Comparison of ENCODE assay signal across 21 cellular contexts in the genomic region with DNA sequence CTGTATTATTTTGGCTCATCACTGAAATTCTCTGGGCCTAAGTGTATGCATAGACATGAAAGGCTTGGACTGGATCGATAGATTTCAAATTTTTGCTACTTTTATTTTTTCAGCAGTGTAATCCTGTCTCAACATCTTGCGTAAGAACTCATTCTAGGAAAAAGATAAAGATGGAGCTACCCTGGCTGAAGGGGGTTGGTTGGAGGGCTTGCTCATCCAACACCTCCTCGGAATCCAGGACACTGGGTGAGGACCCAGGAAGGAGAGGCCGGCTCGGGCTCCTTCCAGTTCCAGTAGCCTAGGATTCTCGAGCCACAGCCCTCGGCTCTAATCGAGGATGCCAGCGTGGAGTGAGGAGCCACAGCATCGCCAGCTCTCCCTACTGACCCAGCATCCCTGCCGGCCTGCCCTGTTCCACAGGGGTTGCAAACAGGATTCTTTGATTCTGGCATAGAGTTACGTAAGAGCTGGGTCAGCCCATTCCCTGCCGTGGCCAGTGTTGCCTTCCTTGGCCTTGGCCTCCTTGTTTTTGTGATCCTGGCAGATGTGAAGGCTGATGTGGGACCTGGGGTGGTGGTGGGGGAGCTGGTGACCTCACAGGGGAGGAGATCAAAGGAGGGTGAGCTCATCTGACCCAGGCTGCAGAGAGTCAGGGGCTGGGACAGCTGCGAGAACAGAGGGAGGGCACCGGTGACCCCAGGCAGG.
A peak's percentile ranks its signal among the peaks of the same experiment; 100 is the strongest.
DNase-seq lines count a peak whose midpoint lies in the region; ATAC-seq and TF ChIP-seq lines count a peak whose summit lies in the region.
"Had no signal": no experiment of that assay in that cellular context is flagged by ENCODE, and none has a peak within 500 bp of the region (broad histone marks: within the 10 kb centered on the region; RNA-seq: fewer than 3 reads in every experiment).

No MANE protein-coding gene starts in this region.

- H3K4me1 ChIP-seq in uterus (peaks cover 0 to 4% of the 10 kb centered on the region in 2 donors), BE2C (peaks cover 13% of the 10 kb centered on the region)

- no peak for TF ChIP-seq POLR2A in uterus (IDR thresholded peaks at IDR 0.05)

- H3K27me3 ChIP-seq in uterus (no peaks in the 10 kb centered on the region), BE2C (no peaks in the 10 kb centered on the region)
- H3K27me3 ChIP-seq: Peyer's patch had no signal

- H3K9me3 Mint-ChIP-seq in chondrocyte (ENCODE audit: low read depth) (no peaks in the 10 kb centered on the region), nephron progenitor cell (no peaks in the 10 kb centered on the region)
- H3K9me3 Mint-ChIP-seq: HFFc6 had no signal

- H3K36me3 ChIP-seq in uterus (no peaks in the 10 kb centered on the region), BE2C (no peaks in the 10 kb centered on the region)
- H3K36me3 ChIP-seq: Peyer's patch had no signal

- ATAC-seq in Right ventricle myocardium inferior (peak; percentile 42), GM21723 (IDR thresholded peaks at IDR 0.05; ENCODE audit: unreplicated experiment) (no peak)

- H3K4me3 Mint-ChIP-seq in chondrocyte (ENCODE audit: unreplicated experiment): no peak overlapping the region
- peak overlapping the region; percentile 50 for H3K4me3 Mint-ChIP-seq in nephron progenitor cell
- H3K4me3 Mint-ChIP-seq: CD14-positive monocyte, HFFc6 had no signal

- peak overlapping the region; percentile 22 to 77 for H3K27ac ChIP-seq in uterus
- H3K27ac ChIP-seq: 22Rv1, Peyer's patch had no signal

- intact Hi-C loops in Right ventricle myocardium inferior (cut with DNase I) (loop anchor here (2.0 kb wide), 1 partner anchor 53 kb away; no protein-coding TSS in a partner anchor), cardiac septum (cut with DNase I) (no loop called here), uterus (cut with DNase I; ENCODE audit: low total_unique reads) (no loop called here)

- H3K27ac Mint-ChIP-seq in chondrocyte (ENCODE audit: unreplicated experiment) (no peak overlapping the region), nephron progenitor cell (no peak overlapping the region)
- H3K27ac Mint-ChIP-seq: CD14-positive monocyte, HFFc6 had no signal

- H3K27me3 Mint-ChIP-seq in chondrocyte (ENCODE audit: low read depth) (peaks cover 28% of the 10 kb centered on the region), nephron progenitor cell (ENCODE audit: low read depth, poor library complexity) (peaks cover 8% of the 10 kb centered on the region)

- H3K36me3 Mint-ChIP-seq in chondrocyte (ENCODE audit: low read depth) (no peaks in the 10 kb centered on the region), nephron progenitor cell (ENCODE audit: low read depth) (no peaks in the 10 kb centered on the region)
- H3K36me3 Mint-ChIP-seq: CD14-positive monocyte had no signal

- no peak overlapping the region for H3K4me3 ChIP-seq in uterus
- no peak overlapping the region for H3K4me3 ChIP-seq in BE2C (ENCODE audit: low read depth, low read length)
- H3K4me3 ChIP-seq: Peyer's patch had no signal

- H3K4me1 Mint-ChIP-seq in chondrocyte (ENCODE audit: low read depth): no peaks in the 10 kb centered on the region
- H3K4me1 Mint-ChIP-seq in nephron progenitor cell: peaks cover 67% of the 10 kb centered on the region
- H3K4me1 Mint-ChIP-seq: CD14-positive monocyte had no signal

- DNase-seq in Right ventricle myocardium inferior (ENCODE audit: missing footprints) (peak; percentile 60), cardiac septum (ENCODE audit: low spot score) (no peak), chondrocyte (ENCODE audit: low spot score) (peak; percentile 86), nephron progenitor cell (no peak), uterus (no peak), NCI-H1092 (lab: John Stamatoyannopoulos, UW) (no peak), BE2C (no peak)
- DNase-seq: AML-193; DND-41; H7; HFFc6; KBM-7; MV-4-11; NCI-H1436 treated with DMSO at 0.1 percent for 48 hours; NCI-H2029 treated with DMSO at 0.1 percent for 48 hours; NCI-H2171 treated with DMSO at 0.1 percent for 48 hours; NK-92 treated with Interleukin-12 subunit alpha and Interleukin-12 subunit beta, amount 100 ng/mL, for 24 hours; Peyer's patch had no signal

- H3K9me3 ChIP-seq in uterus: no peaks in the 10 kb centered on the region
- H3K9me3 ChIP-seq in BE2C: no peaks in the 10 kb centered on the region
- H3K9me3 ChIP-seq: Peyer's patch had no signal

- no peak for TF ChIP-seq CTCF in chondrocyte (IDR thresholded peaks at IDR 0.05)
- TF ChIP-seq CTCF in nephron progenitor cell (IDR thresholded peaks at IDR 0.05): no peak
- TF ChIP-seq CTCF in uterus (IDR thresholded peaks at IDR 0.05): no peak
- no peak for TF ChIP-seq CTCF in BE2C (IDR thresholded peaks at IDR 0.05; ENCODE audit: low read depth, low read length)

Comparison
In these comparisons a context has a peak if more than half of its experiments do, and no peak if none do; other contexts are left out.
1. DNase-seq: peak in Right ventricle myocardium inferior (single experiment) and chondrocyte (single experiment); none in cardiac septum (single experiment), nephron progenitor cell (single experiment), uterus (0 of 2), NCI-H1092 (single experiment) and BE2C (single experiment).